16 cellular contexts compared by ENCODE assay signal in the genomic region with DNA sequence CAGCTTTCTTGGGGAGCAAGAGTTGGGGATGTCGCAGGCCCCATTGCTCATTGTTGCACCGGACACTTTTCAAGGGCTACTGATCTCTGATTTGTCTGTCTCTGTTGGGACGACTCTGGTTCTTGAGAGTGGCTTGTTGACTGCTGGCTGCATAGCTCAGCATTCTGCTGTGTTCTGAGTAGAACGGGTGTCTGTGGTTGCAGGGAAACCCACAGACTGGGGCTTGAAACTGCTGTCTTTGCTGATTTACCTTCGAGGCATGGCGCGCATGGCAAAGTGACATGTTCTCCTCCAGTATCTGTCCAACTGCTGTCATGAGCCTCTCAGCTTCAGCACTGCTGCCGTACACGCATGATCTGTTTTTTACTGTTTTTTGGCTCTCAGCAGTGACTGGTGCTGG. TPM values are rescaled to one million over a fixed set of nuclear protein-coding genes. Genes with fewer than 3 reads are reported as not detected.
"Had no signal": no experiment of that assay in that cellular context is flagged by ENCODE, and none has a peak within 500 bp of the region (broad histone marks: within the 10 kb centered on the region; RNA-seq: fewer than 3 reads in every experiment).

No MANE protein-coding gene starts in this region.

RNA-seq across cellular contexts. Expression of a gene that starts 8.7 kb away (rescaled TPM):
- total RNA-seq: kidney epithelial cell, left ventricle myocardium inferior, lower leg skin, lung, mononuclear cell, natural killer cell, occipital lobe, osteocyte, posterior vena cava, psoas muscle, sigmoid colon, spleen, subcutaneous adipose tissue, suprapubic skin, thoracic aorta, upper lobe of right lung had no signal
